In the genomic region with DNA sequence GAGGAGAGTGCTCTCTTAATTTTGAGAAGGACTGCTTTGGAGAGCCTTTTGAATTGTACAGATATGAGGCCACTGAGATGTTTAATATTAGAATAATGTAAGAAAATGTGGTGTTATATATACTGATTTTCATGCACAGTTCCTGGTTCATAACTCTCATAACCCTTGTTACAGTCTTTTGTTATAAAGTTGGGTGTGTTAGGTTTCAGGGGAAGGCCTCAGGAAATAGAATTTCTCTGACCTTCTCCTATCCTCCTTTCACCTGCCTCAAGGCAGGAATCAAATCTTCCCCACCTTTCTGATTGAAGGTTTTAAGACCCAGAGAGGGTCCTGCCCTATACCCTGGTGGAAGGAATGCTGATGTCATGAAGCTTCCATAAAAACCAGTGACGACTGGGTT, we compare ENCODE assay signal across 30 cellular contexts.
"Had no signal": no experiment of that assay in that cellular context is flagged by ENCODE, and none has a peak within 500 bp of the region (broad histone marks: within the 10 kb centered on the region; RNA-seq: fewer than 3 reads in every experiment).

No MANE protein-coding gene starts in this region.

- H3K9me3 ChIP-seq: ascending aorta had no signal

- H3K27me3 ChIP-seq: ascending aorta, cardiac muscle cell, SJCRH30 had no signal

- H3K27ac ChIP-seq: ascending aorta, cardiac muscle cell, RWPE1, SJCRH30, SK-N-MC, WERI-Rb-1 had no signal

- H3K4me1 Mint-ChIP-seq: activated naive CD4-positive, alpha-beta T cell treated with anti-CD3 and anti-CD28 coated beads, Interleukin-2, amount 50 U/mL, for 24 hours; activated naive CD8-positive, alpha-beta T cell treated with anti-CD3 and anti-CD28 coated beads, Interleukin-2, amount 10 ng/mL, durations not matched to agents 7 days and 5 days; activated T-helper 17 cell treated with anti-CD3 and anti-CD28 coated beads, Interleukin-2, amount 50 U/mL, for 72 hours had no signal

- H3K27me3 Mint-ChIP-seq: activated CD8-positive, alpha-beta T cell treated with anti-CD3 and anti-CD28 coated beads for 36 hours; activated naive CD4-positive, alpha-beta T cell treated with anti-CD3 and anti-CD28 coated beads, Interleukin-2, amount 50 U/mL, for 24 hours; activated naive CD8-positive, alpha-beta T cell treated with anti-CD3 and anti-CD28 coated beads, Interleukin-2, amount 10 ng/mL, durations not matched to agents 7 days and 5 days; activated T-helper 17 cell treated with anti-CD3 and anti-CD28 coated beads, Interleukin-2, amount 50 U/mL, for 72 hours had no signal

- H3K36me3 ChIP-seq: ascending aorta, cardiac muscle cell, SJCRH30, WERI-Rb-1 had no signal

- H3K36me3 Mint-ChIP-seq: activated naive CD4-positive, alpha-beta T cell treated with anti-CD3 and anti-CD28 coated beads, Interleukin-2, amount 50 U/mL, for 24 hours; activated naive CD8-positive, alpha-beta T cell treated with anti-CD3 and anti-CD28 coated beads, Interleukin-2, amount 10 ng/mL, durations not matched to agents 7 days and 5 days had no signal

- H3K9me3 Mint-ChIP-seq: activated CD8-positive, alpha-beta T cell treated with anti-CD3 and anti-CD28 coated beads for 36 hours; activated naive CD4-positive, alpha-beta T cell treated with anti-CD3 and anti-CD28 coated beads, Interleukin-2, amount 50 U/mL, for 24 hours; activated naive CD8-positive, alpha-beta T cell treated with anti-CD3 and anti-CD28 coated beads, Interleukin-2, amount 10 ng/mL, durations not matched to agents 7 days and 5 days; activated T-cell treated with anti-CD3 and anti-CD28 coated beads, Interleukin-2, amount 50 U/mL, for 72 hours; activated T-helper 17 cell treated with anti-CD3 and anti-CD28 coated beads, Interleukin-2, amount 50 U/mL, for 72 hours had no signal

- DNase-seq: activated CD4-positive, alpha-beta T cell treated with anti-CD3 and anti-CD28 coated beads for 1 hour; activated CD4-positive, alpha-beta T cell treated with anti-CD3 and anti-CD28 coated beads for 48 hours; activated CD4-positive, CD25-positive, alpha-beta regulatory T cell; activated CD8-positive, alpha-beta T cell treated with anti-CD3 and anti-CD28 coated beads for 36 hours; activated effector memory CD4-positive, alpha-beta T cell treated with anti-CD3 and anti-CD28 coated beads, Interleukin-2, amount 50 U/mL, for 16 hours; activated naive CD4-positive, alpha-beta T cell treated with Interleukin-2 at 50 U/mL for 16 hours; activated naive CD8-positive, alpha-beta T cell treated with anti-CD3 and anti-CD28 coated beads, Interleukin-2, amount 10 ng/mL, durations not matched to agents 7 days and 5 days; activated T-cell treated with anti-CD3 and anti-CD28 coated beads, Interleukin-2, amount 50 U/mL, for 1 hour; activated T-cell treated with anti-CD3 and anti-CD28 coated beads, Interleukin-2, amount 50 U/mL, for 72 hours; amygdala; Karpas-422; KBM-7; NCI-H1105; NCI-H1417 treated with DMSO at 0.1 percent for 48 hours; NCI-H187 treated with DMSO at 0.1 percent for 48 hours; NCI-H2081 treated with DMSO at 0.1 percent for 48 hours; NCI-H510A; NCI-H526; NCI-H748 treated with DMSO at 0.1 percent for 48 hours; NK-92 treated with Interleukin-12 subunit alpha and Interleukin-12 subunit beta, amount 100 ng/mL, for 24 hours; PC-3; SJCRH30; T1000; WERI-Rb-1 had no signal

- H3K4me3 ChIP-seq: ascending aorta, cardiac muscle cell, SJCRH30, SK-N-MC had no signal

- H3K4me3 Mint-ChIP-seq: activated CD8-positive, alpha-beta T cell treated with anti-CD3 and anti-CD28 coated beads for 36 hours; activated naive CD4-positive, alpha-beta T cell treated with anti-CD3 and anti-CD28 coated beads, Interleukin-2, amount 50 U/mL, for 24 hours; activated naive CD8-positive, alpha-beta T cell treated with anti-CD3 and anti-CD28 coated beads, Interleukin-2, amount 10 ng/mL, durations not matched to agents 7 days and 5 days; activated T-cell treated with anti-CD3 and anti-CD28 coated beads, Interleukin-2, amount 50 U/mL, for 72 hours; activated T-helper 17 cell treated with anti-CD3 and anti-CD28 coated beads, Interleukin-2, amount 50 U/mL, for 72 hours had no signal

- H3K27ac Mint-ChIP-seq: activated CD8-positive, alpha-beta T cell treated with anti-CD3 and anti-CD28 coated beads for 36 hours; activated naive CD4-positive, alpha-beta T cell treated with anti-CD3 and anti-CD28 coated beads, Interleukin-2, amount 50 U/mL, for 24 hours; activated naive CD8-positive, alpha-beta T cell treated with anti-CD3 and anti-CD28 coated beads, Interleukin-2, amount 10 ng/mL, durations not matched to agents 7 days and 5 days; activated T-cell treated with anti-CD3 and anti-CD28 coated beads, Interleukin-2, amount 50 U/mL, for 72 hours; activated T-helper 17 cell treated with anti-CD3 and anti-CD28 coated beads, Interleukin-2, amount 50 U/mL, for 72 hours had no signal
